In the genomic region with DNA sequence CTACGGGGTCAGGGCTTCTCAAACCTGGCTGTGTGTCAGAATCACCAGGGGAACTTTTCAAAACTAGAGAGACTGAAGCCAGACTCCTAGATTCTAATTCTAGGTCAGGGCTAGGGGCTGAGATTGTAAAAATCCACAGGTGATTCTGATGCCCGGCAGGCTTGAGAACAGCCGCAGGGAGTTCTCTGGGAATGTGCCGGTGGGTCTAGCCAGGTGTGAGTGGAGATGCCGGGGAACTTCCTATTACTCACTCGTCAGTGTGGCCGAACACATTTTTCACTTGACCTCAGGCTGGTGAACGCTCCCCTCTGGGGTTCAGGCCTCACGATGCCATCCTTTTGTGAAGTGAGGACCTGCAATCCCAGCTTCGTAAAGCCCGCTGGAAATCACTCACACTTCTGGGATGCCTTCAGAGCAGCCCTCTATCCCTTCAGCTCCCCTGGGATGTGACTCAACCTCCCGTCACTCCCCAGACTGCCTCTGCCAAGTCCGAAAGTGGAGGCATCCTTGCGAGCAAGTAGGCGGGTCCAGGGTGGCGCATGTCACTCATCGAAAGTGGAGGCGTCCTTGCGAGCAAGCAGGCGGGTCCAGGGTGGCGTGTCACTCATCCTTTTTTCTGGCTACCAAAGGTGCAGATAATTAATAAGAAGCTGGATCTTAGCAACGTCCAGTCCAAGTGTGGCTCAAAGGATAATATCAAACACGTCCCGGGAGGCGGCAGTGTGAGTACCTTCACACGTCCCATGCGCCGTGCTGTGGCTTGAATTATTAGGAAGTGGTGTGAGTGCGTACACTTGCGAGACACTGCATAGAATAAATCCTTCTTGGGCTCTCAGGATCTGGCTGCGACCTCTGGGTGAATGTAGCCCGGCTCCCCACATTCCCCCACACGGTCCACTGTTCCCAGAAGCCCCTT, we compare ENCODE assay signal across 20 cellular contexts. TPM values are rescaled to one million over a fixed set of nuclear protein-coding genes. Genes with fewer than 3 reads are reported as not detected.
DNase-seq lines count a peak whose midpoint lies in the region; ATAC-seq and TF ChIP-seq lines count a peak whose summit lies in the region.
"Had no signal": no experiment of that assay in that cellular context is flagged by ENCODE, and none has a peak within 500 bp of the region (broad histone marks: within the 10 kb centered on the region; RNA-seq: fewer than 3 reads in every experiment).

No MANE protein-coding gene starts in this region.

- POLR2A ChIA-PET in HCT116 (lab: Charles Lee) (no interaction called here), RWPE1 (lab: Yijun Ruan, JAX; ENCODE audit: low non-redundant PET) (no interaction called here)

- no peaks in the 10 kb centered on the region for H3K27me3 ChIP-seq in HCT116 (ENCODE audit: insufficient read depth, low read length)

- no peak for TF ChIP-seq RAD21 in HCT116 (IDR thresholded peaks at IDR 0.05; ENCODE audit: low read depth)

- intact Hi-C loops in HCT116 (cut with micrococcal nuclease) = no loop called here

- no peak overlapping the region for H3K9ac ChIP-seq in HCT116 (ENCODE audit: low read length)
- H3K9ac ChIP-seq: GM23248, parathyroid adenoma had no signal

- RAD21 ChIA-PET in HCT116 (lab: Charles Lee; ENCODE audit: low non-redundant PET in 1 of 2, low total read pairs in 2 of 2, uncharacterized antibody in 2 of 2, unreplicated experiment in 2 of 2) = no interaction called here

- no peaks in the 10 kb centered on the region for H3K79me2 ChIP-seq in HCT116 (ENCODE audit: insufficient read depth, low read length)
- H3K79me2 ChIP-seq: parathyroid adenoma had no signal

- H4K20me1 ChIP-seq in HCT116 (ENCODE audit: insufficient read depth) = no peaks in the 10 kb centered on the region

- H3K4me3 ChIP-seq in HCT116 (replicated peaks in 1 of 2; ENCODE audit: low read depth in 1 of 2, low read length in 2 of 2) (no peak overlapping the region), fibroblast of mammary gland (ENCODE audit: control insufficient read depth, low read depth, low read length) (no peak overlapping the region)
- H3K4me3 ChIP-seq: GM23248, tibial artery had no signal

- H3K4me2 ChIP-seq in HCT116 (ENCODE audit: low read length) = no peak overlapping the region

- H3K4me1 ChIP-seq in HCT116 (ENCODE audit: control insufficient read depth in 1 of 2, insufficient read depth in 2 of 2, low read length in 2 of 2) = no peaks in the 10 kb centered on the region
- H3K4me1 ChIP-seq: parathyroid adenoma had no signal

- DNase-seq in 8988T (peak; percentile 63), HCT116 (ENCODE audit: low read depth, low spot score) (no peak), RWPE1 (ENCODE audit: low spot score) (peak; percentile 75), fibroblast of mammary gland (ENCODE audit: low read depth) (peak; percentile 17), DMS79 (lab: John Stamatoyannopoulos, UW) (no peak), T-helper 1 cell (no peak), NCI-H774 (lab: John Stamatoyannopoulos, UW) (no peak)
- DNase-seq: cerebellar nuclear complex; mammary epithelial cell; naive thymus-derived CD4-positive, alpha-beta T cell; NCI-H1092 had no signal

- no peaks in the 10 kb centered on the region for H3K9me2 ChIP-seq in HCT116 (ENCODE audit: insufficient read depth)

- TF ChIP-seq CTCF in HCT116 (IDR thresholded peaks at IDR 0.05 in 2 of 3, conservative IDR thresholded peaks at IDR 0.05 in 1 of 3; ENCODE audit: borderline replicate concordance in 1 of 3, insufficient read depth in 1 of 3, low read depth in 2 of 3, low read length in 2 of 3) (no peak), RWPE1 (conservative IDR thresholded peaks at IDR 0.05; ENCODE audit: low read depth) (no peak), fibroblast of mammary gland (conservative IDR thresholded peaks at IDR 0.05; ENCODE audit: control insufficient read depth, insufficient read depth, low read depth, low read length) (no peak)

- BruUV-seq in HCT116 (replicated peaks; lab: Mats Ljungman, UMichigan) = no TSS peak

- H3K36me3 ChIP-seq in HCT116 (ENCODE audit: control insufficient read depth in 1 of 2, insufficient read depth in 2 of 2, low read length in 2 of 2) = no peaks in the 10 kb centered on the region
- H3K36me3 ChIP-seq: tibial artery had no signal

- ATAC-seq in HCT116 (peak; percentile 15; the same call in 1 of the 2 replicates), HG02798 (IDR thresholded peaks at IDR 0.05; ENCODE audit: poor library complexity, unreplicated experiment) (no peak)
- ATAC-seq: naive thymus-derived CD4-positive, alpha-beta T cell had no signal

- TF ChIP-seq POLR2A in HCT116 (IDR thresholded peaks at IDR 0.05; ENCODE audit: borderline replicate concordance, extremely low read depth, insufficient read depth, insufficient read length) = no peak

- no peaks in the 10 kb centered on the region for H3K9me3 ChIP-seq in HCT116 (ENCODE audit: control insufficient read depth in 1 of 2, insufficient read depth in 1 of 2, low read depth in 1 of 2, low read length in 2 of 2)
- H3K9me3 ChIP-seq: tibial artery had no signal

- no peak overlapping the region for H2AFZ ChIP-seq in HCT116 (ENCODE audit: low read depth, low read length, poor library complexity, severe bottlenecking)
- H2AFZ ChIP-seq: GM23248, parathyroid adenoma had no signal

- CTCF ChIA-PET in HCT116 (lab: Charles Lee) = no interaction called here
- CTCF ChIA-PET in RWPE1 (lab: Yijun Ruan, JAX) = interaction anchor here (0.6 to 0.8 kb wide), 3 partner anchors 9 to 422 kb away, joined by 3 read pairs; no protein-coding TSS in a partner anchor

- no peak overlapping the region for H3K27ac ChIP-seq in HCT116 (ENCODE audit: low read depth, low read length)
- no peak overlapping the region for H3K27ac ChIP-seq in RWPE1
- H3K27ac ChIP-seq: GM23248, parathyroid adenoma, tibial artery had no signal

TF ChIP-seq in HCT116, 20 proteins besides CTCF, POLR2A, EP300 and RAD21:
- TF ChIP-seq TCF7L2 (IDR thresholded peaks at IDR 0.05; ENCODE audit: borderline replicate concordance, extremely low read depth, insufficient read depth, insufficient read length) (no peak), SP1 (IDR thresholded peaks at IDR 0.05; ENCODE audit: low read depth) (no peak), CBX3 (IDR thresholded peaks at IDR 0.05; ENCODE audit: low read depth) (no peak), ATF3 (IDR thresholded peaks at IDR 0.05) (no peak), CEBPB (IDR thresholded peaks at IDR 0.05; ENCODE audit: low read depth) (no peak), REST (IDR thresholded peaks at IDR 0.05; ENCODE audit: low read depth) (no peak), ZNF274 (IDR thresholded peaks at IDR 0.05; ENCODE audit: low read depth, low read length) (no peak), FOSL1 (IDR thresholded peaks at IDR 0.05; ENCODE audit: low read depth) (no peak), EZH2 (IDR thresholded peaks at IDR 0.05) (no peak), EGR1 (IDR thresholded peaks at IDR 0.05; ENCODE audit: low read depth) (no peak), SRF (IDR thresholded peaks at IDR 0.05; ENCODE audit: low read depth) (no peak), POLR2AphosphoS5 (IDR thresholded peaks at IDR 0.05; ENCODE audit: low read depth, low read length) (no peak), YY1 (IDR thresholded peaks at IDR 0.05; ENCODE audit: extremely low read depth, insufficient replicate concordance, low read depth, low read length) (no peak), MAX (IDR thresholded peaks at IDR 0.05) (no peak)

RNA-seq across cellular contexts. Expression of gene STH, which starts 10.9 kb away (rescaled TPM):
- total RNA-seq in HCT116 (2021; ENCODE audit: unreplicated experiment) = not detected
- 0.20 TPM in 1 of 2 replicates, not detected in the other for polyA plus RNA-seq in HCT116 (2012)
- total RNA-seq: A673; activated CD8-positive, alpha-beta memory T cell treated with anti-CD3 and anti-CD28 coated beads for 36 hours; CD8-positive, alpha-beta memory T cell; glomerular endothelial cell; GM23248; HT-29; mammary epithelial cell; naive thymus-derived CD4-positive, alpha-beta T cell had no signal
- polyA plus RNA-seq: CD8-positive, alpha-beta memory T cell; GM23248; mammary epithelial cell; naive thymus-derived CD4-positive, alpha-beta T cell had no signal

Comparison
In these comparisons a context has a peak if more than half of its experiments do, and no peak if none do; other contexts are left out.
1. DNase-seq: peak in 8988T (single experiment), RWPE1 (single experiment) and fibroblast of mammary gland (single experiment); none in HCT116 (single experiment), DMS79 (single experiment), T-helper 1 cell (0 of 5) and NCI-H774 (single experiment).